8 cellular contexts compared by ENCODE assay signal in genomic region chr2:119407430-119408220, GRCh38. TPM values are rescaled to one million over a fixed set of nuclear protein-coding genes. Genes with fewer than 3 reads are reported as not detected.
A peak's percentile ranks its signal among the peaks of the same experiment; 100 is the strongest.
DNase-seq lines count a peak whose midpoint lies in the region; ATAC-seq, FAIRE-seq and TF ChIP-seq lines count a peak whose summit lies in the region.

No MANE protein-coding gene starts in this region.

- H3K9me3 ChIP-seq in DND-41 (ENCODE audit: insufficient read depth, low read length, severe bottlenecking) (no peaks in the 10 kb centered on the region), K562 (replicated peaks; ENCODE audit: control insufficient read depth, insufficient read depth, low read depth, low read length) (no peaks in the 10 kb centered on the region)

- peak; percentile 95 for TF ChIP-seq RAD21 in K562 (CRISPR knock-in tag; conservative IDR thresholded peaks at IDR 0.05 in 1 of 2, IDR thresholded peaks at IDR 0.05 in 1 of 2)

- CTCF ChIA-PET in K562 (lab: Yijun Ruan, JAX; ENCODE audit: low intra/inter-chr PET ratio): interaction anchor here (0.7 to 5.6 kb wide), 4 partner anchors 68 to 252 kb away, joined by 3 to 56 read pairs (median 12); no protein-coding TSS in a partner anchor

- no peak for TF ChIP-seq POLR2A in K562 (conservative IDR thresholded peaks at IDR 0.05)

- no peaks in the 10 kb centered on the region for H3K9me1 ChIP-seq in K562 (ENCODE audit: control insufficient read depth, insufficient read depth, low read length)

- 22% methylated on average over 7 of the region's 7 CpGs for WGBS in K562 (ENCODE audit: insufficient coverage, low coverage, missing lambda C conversion rate)

- intact Hi-C loops in K562 (cut with micrococcal nuclease): loop anchor here (1.0 to 2.0 kb wide), 3 partner anchors 69 to 253 kb away; no protein-coding TSS in a partner anchor

- no peaks in the 10 kb centered on the region for H3K36me3 ChIP-seq in DND-41 (ENCODE audit: insufficient read depth, low read length)
- no peaks in the 10 kb centered on the region for H3K36me3 ChIP-seq in K562 (ENCODE audit: control insufficient read depth, insufficient read depth, low read length)

- peak; percentile 93 for FAIRE-seq in K562 (lab: Jason Lieb, UNC)

- H3K79me2 ChIP-seq in DND-41 (ENCODE audit: insufficient read depth, low read length) (no peaks in the 10 kb centered on the region), K562 (ENCODE audit: control insufficient read depth, insufficient read depth, low read length) (no peaks in the 10 kb centered on the region)

- in situ Hi-C loops in K562 (cut with MboI): loop anchor here (10.0 kb wide), 1 partner anchor 257 kb away; no protein-coding TSS in a partner anchor

- H4K20me1 ChIP-seq in DND-41 (ENCODE audit: insufficient read depth, low read length) (peaks cover 2% of the 10 kb centered on the region; the same call in 1 of the 2 replicates), K562 (replicated peaks; ENCODE audit: control insufficient read depth, insufficient read depth, low read length) (no peaks in the 10 kb centered on the region)

- DNase-seq in A172 (ENCODE audit: low spot score): peak; percentile 65
- DNase-seq in DND-41: peak; percentile 45
- DNase-seq in NCI-H774 (lab: John Stamatoyannopoulos, UW): peak; percentile 33
- DNase-seq in K562 (ENCODE audit: extremely low read depth in 1 of 4, low spot score in 3 of 4): peak; percentile 71 to 78 (median 74)
- peak; percentile 76 for DNase-seq in iPS-NIHi11 (ENCODE audit: low spot score)
- peak; percentile 36 for DNase-seq in smooth muscle cell of the brain vasculature (ENCODE audit: low read depth, low spot score)

- H3K27me3 ChIP-seq in DND-41 (ENCODE audit: insufficient read depth, low read length, poor library complexity): no peaks in the 10 kb centered on the region
- H3K27me3 ChIP-seq in K562 (ENCODE audit: control insufficient read depth in 2 of 2, insufficient read depth in 2 of 2, low read length in 2 of 2): peaks cover 0 to 27% of the 10 kb centered on the region in 2 experiments; a peak in 2 of 5 replicates

- peak; percentile 78 for TF ChIP-seq CTCF in DND-41 (IDR thresholded peaks at IDR 0.05; ENCODE audit: borderline replicate concordance, extremely low read depth, low read length, poor library complexity, severe bottlenecking)
- peak; percentile 78 to 93 (median 79) for TF ChIP-seq CTCF in K562 (IDR thresholded peaks at IDR 0.05 in 2 of 3, conservative IDR thresholded peaks at IDR 0.05 in 1 of 3; ENCODE audit: insufficient read depth in 2 of 3, low read depth in 1 of 3, low read length in 3 of 3)

- H2AFZ ChIP-seq in DND-41 (ENCODE audit: low read depth, low read length) (no peak overlapping the region), K562 (ENCODE audit: low read depth, low read length) (no peak overlapping the region)

- POLR2A ChIA-PET in K562 (lab: Yijun Ruan, JAX): no interaction called here

- no TSS peak for BruUV-seq in K562 (replicated peaks; lab: Mats Ljungman, UMichigan)

- no peak for TF ChIP-seq EP300 in K562 (IDR thresholded peaks at IDR 0.05; ENCODE audit: low read length)

- H3K4me2 ChIP-seq in DND-41 (ENCODE audit: insufficient read depth, low read length) (no peak overlapping the region), K562 (ENCODE audit: insufficient read depth, low read length) (no peak overlapping the region)

- no peaks in the 10 kb centered on the region for H3K4me1 ChIP-seq in DND-41 (ENCODE audit: insufficient read depth, low read length)
- H3K4me1 ChIP-seq in K562 (replicated peaks in 1 of 2; ENCODE audit: control insufficient read depth in 2 of 2, insufficient read depth in 2 of 2, low read length in 2 of 2): no peaks in the 10 kb centered on the region; a peak in 1 of 5 replicates

- ATAC-seq in DND-41 (ENCODE audit: insufficient read depth, low read depth) (peak; percentile 74), HG03175 (IDR thresholded peaks at IDR 0.05; ENCODE audit: unreplicated experiment) (peak; percentile 56), K562 (peak; percentile 89), GM19452 (IDR thresholded peaks at IDR 0.05; ENCODE audit: unreplicated experiment) (no peak)

- no peak overlapping the region for H3K4me3 ChIP-seq in DND-41 (ENCODE audit: low read depth in 1 of 2, low read length in 2 of 2)
- H3K4me3 ChIP-seq in K562: no peak overlapping the region

- H3K27ac ChIP-seq in DND-41 (ENCODE audit: low read length) (no peak overlapping the region), K562 (ENCODE audit: extremely low read depth, low read depth, low read length) (no peak overlapping the region)

- no peak overlapping the region for H3K9ac ChIP-seq in DND-41 (ENCODE audit: low read depth, low read length)
- no peak overlapping the region for H3K9ac ChIP-seq in K562 (ENCODE audit: insufficient read depth in 1 of 2, low read depth in 2 of 2, low read length in 2 of 2)

TF ChIP-seq in K562, 482 proteins besides CTCF, POLR2A, EP300 and RAD21 (continues in another document):
- no peak for TF ChIP-seq CEBPG (CRISPR knock-in tag; IDR thresholded peaks at IDR 0.05)
- no peak for TF ChIP-seq CEBPG (tag; conservative IDR thresholded peaks at IDR 0.05 in 1 of 2, IDR thresholded peaks at IDR 0.05 in 1 of 2)
- TF ChIP-seq TEAD1 (CRISPR knock-in tag; IDR thresholded peaks at IDR 0.05): 0 out of 4 replicates have a peak, but pooled peaks of 1 of the 2 experiments have one; percentile 57

RNA-seq across cellular contexts. Expression of gene TMEM37, which starts 24.0 kb away (rescaled TPM):
- 0.12 and 1.3 TPM in 2 replicates for total RNA-seq in A172 (2014; rRNA removed; shearing (Covaris generic))
- 0.46 TPM in 1 of 2 replicates, not detected in the other for total RNA-seq in K562 (2011; cell fraction: chromatin; rRNA removed; ENCODE audit: low replicate concordance)
- total RNA-seq in K562 (2011; cell fraction: nucleolus; rRNA removed): 0.39 and 0.50 TPM in 2 replicates
- 0.44 and 0.84 TPM in 2 replicates for total RNA-seq in K562 (2011; cell fraction: nucleoplasm; rRNA removed)
- total RNA-seq in K562 (2014; rRNA removed): 0.14 and 0.16 TPM in 2 replicates
- 0.16 TPM in 1 of 2 replicates, not detected in the other for total RNA-seq in K562 (2014; rRNA removed; fragmentation: Illumina TruSeq; extraction: Trizol)
- total RNA-seq in K562 (2015; rRNA removed; fragmentation: Illumina TruSeq; extraction: Trizol): 0.25 and 0.41 TPM in 2 replicates
- 0.44 and 0.49 TPM in 2 replicates for total RNA-seq in K562 (2021)
- polyA plus RNA-seq in K562 (2011; rRNA removed): 0.11 and 0.38 TPM in 2 replicates
- 0.21 and 0.91 TPM in 2 replicates for polyA plus RNA-seq in K562 (2011; cell fraction: cytosol; rRNA removed)
- polyA plus RNA-seq in K562 (2011; cell fraction: nucleus; rRNA removed): 0.11 and 0.26 TPM in 2 replicates
- polyA plus RNA-seq in K562 (2012): 0.65 and 0.94 TPM in 2 replicates
- 0.35 and 0.61 TPM in 2 replicates for polyA plus RNA-seq in K562 (2014; fragmentation: Illumina TruSeq; extraction: Trizol)
- under 1 TPM; 0.03 to 0.10 TPM for polyA plus RNA-seq in K562 (2014; fragmentation: Nextera tagmentation; extraction: Ambion mirVana)
- polyA plus RNA-seq in K562 (2014; rRNA removed): 0.26 and 0.64 TPM in 2 replicates
- 0.18 TPM in 1 of 2 replicates, not detected in the other for polyA minus RNA-seq in K562 (2011; rRNA and poly(A)+ RNA removed)
- polyA minus RNA-seq in K562 (2011; cell fraction: cytosol; rRNA and poly(A)+ RNA removed): not detected in 2 replicates
- 0.54 TPM in 1 of 2 replicates, not detected in the other for polyA minus RNA-seq in K562 (2011; cell fraction: nucleus; rRNA and poly(A)+ RNA removed)

RNA-seq across cellular contexts. Expression of gene DBI, which starts 40.8 kb away (rescaled TPM):
- 226 and 257 TPM in 2 replicates for total RNA-seq in A172 (2014; rRNA removed; shearing (Covaris generic))
- total RNA-seq in K562 (2011; cell fraction: chromatin; rRNA removed; ENCODE audit: low replicate concordance): 11.4 and 13.4 TPM in 2 replicates
- total RNA-seq in K562 (2011; cell fraction: nucleolus; rRNA removed): 17.2 and 21.8 TPM in 2 replicates
- total RNA-seq in K562 (2011; cell fraction: nucleoplasm; rRNA removed): 17.8 and 26.2 TPM in 2 replicates
- 65.0 and 71.6 TPM in 2 replicates for total RNA-seq in K562 (2014; rRNA removed)
- total RNA-seq in K562 (2014; rRNA removed; fragmentation: Illumina TruSeq; extraction: Trizol): 195 and 198 TPM in 2 replicates
- 230 and 236 TPM in 2 replicates for total RNA-seq in K562 (2015; rRNA removed; fragmentation: Illumina TruSeq; extraction: Trizol)
- total RNA-seq in K562 (2021): 52.4 and 55.8 TPM in 2 replicates
- 134 and 135 TPM in 2 replicates for polyA plus RNA-seq in K562 (2011; rRNA removed)
- polyA plus RNA-seq in K562 (2011; cell fraction: cytosol; rRNA removed): 42.1 and 73.6 TPM in 2 replicates
- 21.9 and 37.3 TPM in 2 replicates for polyA plus RNA-seq in K562 (2011; cell fraction: nucleus; rRNA removed)
- polyA plus RNA-seq in K562 (2012): 85.6 and 165 TPM in 2 replicates
- 159 and 194 TPM in 2 replicates for polyA plus RNA-seq in K562 (2014; fragmentation: Illumina TruSeq; extraction: Trizol)
- 100 to 1,000 TPM; 406 to 443 TPM for polyA plus RNA-seq in K562 (2014; fragmentation: Nextera tagmentation; extraction: Ambion mirVana)
- polyA plus RNA-seq in K562 (2014; rRNA removed): 186 and 194 TPM in 2 replicates
- polyA minus RNA-seq in K562 (2011; rRNA and poly(A)+ RNA removed): 36.8 and 42.2 TPM in 2 replicates
- polyA minus RNA-seq in K562 (2011; cell fraction: cytosol; rRNA and poly(A)+ RNA removed): 12.3 and 16.1 TPM in 2 replicates
- polyA minus RNA-seq in K562 (2011; cell fraction: nucleus; rRNA and poly(A)+ RNA removed): 14.5 and 23.5 TPM in 2 replicates

RNA-seq across cellular contexts. Expression of gene C2orf76, which starts 41.0 kb away (rescaled TPM):
- 25.6 and 34.5 TPM in 2 replicates for total RNA-seq in A172 (2014; rRNA removed; shearing (Covaris generic))
- 4.1 and 6.2 TPM in 2 replicates for total RNA-seq in K562 (2011; cell fraction: chromatin; rRNA removed; ENCODE audit: low replicate concordance)
- 2.3 and 3.3 TPM in 2 replicates for total RNA-seq in K562 (2011; cell fraction: nucleolus; rRNA removed)
- total RNA-seq in K562 (2011; cell fraction: nucleoplasm; rRNA removed): 4.6 and 5.0 TPM in 2 replicates
- 4.8 and 8.9 TPM in 2 replicates for total RNA-seq in K562 (2014; rRNA removed)
- 12.0 and 15.6 TPM in 2 replicates for total RNA-seq in K562 (2014; rRNA removed; fragmentation: Illumina TruSeq; extraction: Trizol)
- 11.7 and 14.5 TPM in 2 replicates for total RNA-seq in K562 (2015; rRNA removed; fragmentation: Illumina TruSeq; extraction: Trizol)
- 8.6 and 8.7 TPM in 2 replicates for total RNA-seq in K562 (2021)
- 12.4 and 15.7 TPM in 2 replicates for polyA plus RNA-seq in K562 (2011; rRNA removed)
- 3.1 and 5.8 TPM in 2 replicates for polyA plus RNA-seq in K562 (2011; cell fraction: cytosol; rRNA removed)
- polyA plus RNA-seq in K562 (2011; cell fraction: nucleus; rRNA removed): 6.5 and 8.1 TPM in 2 replicates
- polyA plus RNA-seq in K562 (2012): 6.5 and 19.3 TPM in 2 replicates
- polyA plus RNA-seq in K562 (2014; fragmentation: Illumina TruSeq; extraction: Trizol): 15.1 and 15.2 TPM in 2 replicates
- 10 to 100 TPM; 26.1 to 26.2 TPM for polyA plus RNA-seq in K562 (2014; fragmentation: Nextera tagmentation; extraction: Ambion mirVana)
- 13.4 and 14.4 TPM in 2 replicates for polyA plus RNA-seq in K562 (2014; rRNA removed)
- polyA minus RNA-seq in K562 (2011; rRNA and poly(A)+ RNA removed): 4.4 and 6.0 TPM in 2 replicates
- polyA minus RNA-seq in K562 (2011; cell fraction: cytosol; rRNA and poly(A)+ RNA removed): 1.4 and 3.0 TPM in 2 replicates
- 3.0 and 4.1 TPM in 2 replicates for polyA minus RNA-seq in K562 (2011; cell fraction: nucleus; rRNA and poly(A)+ RNA removed)
